In genomic region chr5:151685749-151686672, GRCh38 we compare ENCODE assay signal across 9 cellular contexts. TPM values are rescaled to one million over a fixed set of nuclear protein-coding genes. Genes with fewer than 3 reads are reported as not detected.
A peak's percentile ranks its signal among the peaks of the same experiment; 100 is the strongest.
DNase-seq lines count a peak whose midpoint lies in the region; ATAC-seq, FAIRE-seq and TF ChIP-seq lines count a peak whose summit lies in the region.
"Had no signal": no experiment of that assay in that cellular context is flagged by ENCODE, and none has a peak within 500 bp of the region (broad histone marks: within the 10 kb centered on the region; RNA-seq: fewer than 3 reads in every experiment).

No MANE protein-coding gene starts in this region.

- in situ Hi-C loops in KBM-7 (cut with MboI; ENCODE audit: low pct_unique_long_range_greater_than_20kb, low sequenced_read_pairs): no loop called here

- no peaks in the 10 kb centered on the region for H3K9me2 ChIP-seq in SK-N-SH

- H3K4me3 ChIP-seq in GM12864 (ENCODE audit: low read depth, low read length) (peak overlapping the region; percentile 51), SK-N-SH (ENCODE audit: low read depth in 2 of 2, low read length in 1 of 2) (peak overlapping the region; percentile 68 to 83), gastroesophageal sphincter (peak overlapping the region; percentile 43 to 59), sigmoid colon (peak overlapping the region; percentile 38 to 69 (median 63)), pancreas (peak overlapping the region in 2 of 4 donors; percentile 9 to 35)

- TF ChIP-seq CTCF in GM12864 (IDR thresholded peaks at IDR 0.05; ENCODE audit: low read depth, low read length, missing control alignments) (no peak), SK-N-SH (IDR thresholded peaks at IDR 0.05) (no peak), gastroesophageal sphincter (IDR thresholded peaks at IDR 0.05) (no peak), sigmoid colon (IDR thresholded peaks at IDR 0.05) (no peak), pancreas (IDR thresholded peaks at IDR 0.05) (no peak)

- no peak overlapping the region for H2AFZ ChIP-seq in SK-N-SH (ENCODE audit: low read depth)

- H3K36me3 ChIP-seq in SK-N-SH (replicated peaks in 1 of 2; ENCODE audit: control insufficient read depth in 1 of 2, insufficient read depth in 2 of 2, low read length in 1 of 2) (peaks cover 21 to 39% of the 10 kb centered on the region in 2 experiments), gastroesophageal sphincter (no peaks in the 10 kb centered on the region), sigmoid colon (no peaks in the 10 kb centered on the region), pancreas (no peaks in the 10 kb centered on the region)

- intact Hi-C loops in sigmoid colon (cut with DNase I): no loop called here
- intact Hi-C loops in pancreas (cut with DNase I): no loop called here

- ATAC-seq in gastroesophageal sphincter (no peak), HG03378 (IDR thresholded peaks at IDR 0.05; ENCODE audit: unreplicated experiment) (no peak), pancreas (no peak), HG03045 (IDR thresholded peaks at IDR 0.05; ENCODE audit: unreplicated experiment) (no peak)

- H3K27me3 ChIP-seq in SK-N-SH (ENCODE audit: insufficient read depth) (no peaks in the 10 kb centered on the region), gastroesophageal sphincter (no peaks in the 10 kb centered on the region), sigmoid colon (no peaks in the 10 kb centered on the region), pancreas (peaks cover 0 to 4% (median 0%) of the 10 kb centered on the region in 4 donors)

- H4K20me1 ChIP-seq in SK-N-SH (ENCODE audit: insufficient read depth): peaks cover 38% of the 10 kb centered on the region

- no peak for FAIRE-seq in pancreas (lab: Jason Lieb, UNC)

- TF ChIP-seq POLR2A in gastroesophageal sphincter (IDR thresholded peaks at IDR 0.05) (no peak), sigmoid colon (IDR thresholded peaks at IDR 0.05) (no peak)

- peaks cover 33% of the 10 kb centered on the region for H3F3A ChIP-seq in SK-N-SH (replicated peaks; ENCODE audit: insufficient read depth)

- DNase-seq in GM12864 (ENCODE audit: low read depth) (no peak), SK-N-SH (peak; percentile 57), sigmoid colon (no peak), KBM-7 (no peak), pancreas (no peak)

- peak overlapping the region; percentile 80 for H3K4me2 ChIP-seq in SK-N-SH

- H3K79me2 ChIP-seq in SK-N-SH (ENCODE audit: insufficient read depth): peaks cover 69% of the 10 kb centered on the region

- H3K4me1 ChIP-seq in SK-N-SH (ENCODE audit: control insufficient read depth in 1 of 2, insufficient read depth in 2 of 2, low read depth in 1 of 2, low read length in 1 of 2) (peaks cover 28 to 40% of the 10 kb centered on the region in 2 experiments), gastroesophageal sphincter (peaks cover 4 to 66% (median 23%) of the 10 kb centered on the region in 3 donors), sigmoid colon (peaks cover 0 to 56% (median 50%) of the 10 kb centered on the region in 4 donors), pancreas (no peaks in the 10 kb centered on the region)

- H3K27ac ChIP-seq in SK-N-SH (ENCODE audit: low read depth in 2 of 2, low read length in 1 of 2) (peak overlapping the region; percentile 85 to 97), gastroesophageal sphincter (peak overlapping the region; percentile 62 to 94 (median 85)), sigmoid colon (peak overlapping the region; percentile 87 to 95 (median 90)), pancreas (peak overlapping the region in 2 of 4 donors; percentile 34 to 47)

- peak overlapping the region; percentile 91 for H3K9ac ChIP-seq in SK-N-SH

- CTCF ChIA-PET in SK-N-SH (lab: Yijun Ruan, JAX): interaction anchor here (0.9 to 2.6 kb wide), 10 partner anchors 9 to 239 kb away, joined by 3 to 11 read pairs (median 4); partner anchors contain the start of gene SLC36A1

- TF ChIP-seq EP300 in SK-N-SH (IDR thresholded peaks at IDR 0.05; ENCODE audit: borderline replicate concordance in 1 of 2, low read depth in 1 of 2, low read length in 1 of 2) (no peak), gastroesophageal sphincter (IDR thresholded peaks at IDR 0.05) (no peak), sigmoid colon (IDR thresholded peaks at IDR 0.05) (no peak)

- no peak; the same call in 1 of the 2 replicates for TF ChIP-seq RAD21 in SK-N-SH (IDR thresholded peaks at IDR 0.05; ENCODE audit: low read length)

- POLR2A ChIA-PET in SK-N-SH (lab: Yijun Ruan, JAX): no interaction called here

- H3K9me3 ChIP-seq in SK-N-SH (no peaks in the 10 kb centered on the region), gastroesophageal sphincter (no peaks in the 10 kb centered on the region), sigmoid colon (no peaks in the 10 kb centered on the region), pancreas (no peaks in the 10 kb centered on the region)

- 36% methylated on average over 10 of the region's 10 CpGs for WGBS in SK-N-SH (ENCODE audit: low lambda C conversion rate)
- WGBS in gastroesophageal sphincter (ENCODE audit: low coverage in 1 of 2), 2 donors: 5 to 8% methylated on average over 4 to 10 of the region's 10 CpGs
- 61 to 66% methylated on average over 10 of the region's 10 CpGs for WGBS in sigmoid colon, 2 donors
- WGBS in pancreas, 2 donors: 54 to 57% methylated on average over 10 of the region's 10 CpGs

TF ChIP-seq in SK-N-SH, 30 proteins besides CTCF, POLR2A, EP300 and RAD21:
- TF ChIP-seq IRF3 (IDR thresholded peaks at IDR 0.05; ENCODE audit: low read depth, low read length): no peak
- TF ChIP-seq SIN3A (IDR thresholded peaks at IDR 0.05; ENCODE audit: borderline replicate concordance, low read depth, low read length): 0 out of 2 replicates have a peak, but pooled peaks have one; percentile 12
- TF ChIP-seq NFIC (IDR thresholded peaks at IDR 0.05; ENCODE audit: borderline replicate concordance): no peak
- peak; percentile 48; the same call in 1 of the 2 replicates for TF ChIP-seq GATA2 (CRISPR knock-in tag; IDR thresholded peaks at IDR 0.05)
- TF ChIP-seq RCOR1 (IDR thresholded peaks at IDR 0.05; ENCODE audit: low read length): peak; percentile 11; the same call in 1 of the 2 replicates
- no peak for TF ChIP-seq USF1 (IDR thresholded peaks at IDR 0.05; ENCODE audit: borderline replicate concordance, low read depth)
- no peak for TF ChIP-seq YY1 (IDR thresholded peaks at IDR 0.05; ENCODE audit: low read depth)
- no peak for TF ChIP-seq FOXM1 (IDR thresholded peaks at IDR 0.05; ENCODE audit: low read depth)
- TF ChIP-seq RXRA (IDR thresholded peaks at IDR 0.05; ENCODE audit: borderline replicate concordance, low read depth): no peak

RNA-seq across cellular contexts. Expression of gene SPARC, which starts 0.7 kb away (rescaled TPM):
- polyA plus RNA-seq in SK-N-SH (2012; rRNA removed) (987 and 1,115 TPM in 2 replicates), sigmoid colon (100 to 1,000 TPM in 1 of 3 donors, 10 to 100 TPM in 2; 47.6 to 272 (median 70.9) TPM), pancreas (10 to 100 TPM; 27.2 to 57.1 TPM)
- polyA plus RNA-seq in SK-N-SH (2012; cell fraction: cytosol; rRNA removed): 736 and 811 TPM in 2 replicates
- 900 and 1,030 TPM in 2 replicates for polyA plus RNA-seq in SK-N-SH (2012; cell fraction: nucleus; rRNA removed)
- total RNA-seq in gastroesophageal sphincter (100 to 1,000 TPM; 194 to 521 (median 352) TPM), sigmoid colon (100 to 1,000 TPM; 168 to 821 (median 339) TPM), pancreas (100 to 1,000 TPM in 3 of 6 donors, 10 to 100 TPM in 3; 35.5 to 608 (median 86.6) TPM)
- total RNA-seq: T-helper 2 cell treated with Interferon-gamma antibody and Interleukin-4, amounts not matched to agents 100 ng/mL and 5 ng/mL, for 36 hours had no signal
